In the genomic region with DNA sequence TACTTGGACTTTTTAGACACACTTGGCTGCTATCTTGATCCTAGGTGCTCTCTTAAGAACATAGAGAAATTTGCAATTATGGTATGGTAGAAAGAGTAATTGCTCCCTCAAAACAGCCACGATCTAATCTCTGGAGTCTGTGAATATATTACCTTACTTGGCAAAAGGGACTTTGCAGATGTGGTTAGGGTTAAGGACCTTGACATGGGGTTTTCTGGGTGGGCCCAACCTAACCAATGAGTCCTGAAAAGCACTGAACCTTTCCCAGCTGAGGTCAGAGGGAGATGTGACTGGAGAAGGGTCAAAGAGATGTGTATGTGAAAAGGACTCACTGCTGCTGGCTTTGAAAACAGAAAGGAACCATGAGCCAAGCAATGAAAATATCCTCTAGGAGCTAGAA, we compare ENCODE assay signal across 38 cellular contexts.
"Had no signal": no experiment of that assay in that cellular context is flagged by ENCODE, and none has a peak within 500 bp of the region (broad histone marks: within the 10 kb centered on the region; RNA-seq: fewer than 3 reads in every experiment).

No MANE protein-coding gene starts in this region.

- H3K9ac ChIP-seq: SK-N-SH had no signal

- H3K9me2 ChIP-seq: SK-N-SH had no signal

- FAIRE-seq: bronchial epithelial cell had no signal

- H3K27ac ChIP-seq: SJSA1, VCaP had no signal

- H3K36me3 ChIP-seq: SJSA1 had no signal

- H3K4me2 ChIP-seq: SK-N-SH had no signal

- H3K4me3 Mint-ChIP-seq: activated B cell treated with CpG ODN at 0.5 μM for 24 hours; activated CD4-positive, alpha-beta memory T cell treated with anti-CD3 and anti-CD28 coated beads for 36 hours; activated naive CD4-positive, alpha-beta T cell treated with anti-CD3 and anti-CD28 coated beads, Interleukin-2, amount 10 ng/mL, durations not matched to agents 7 days and 5 days; activated naive CD8-positive, alpha-beta T cell; activated naive CD8-positive, alpha-beta T cell treated with anti-CD3 and anti-CD28 coated beads, Interleukin-2, amount 50 U/mL, for 24 hours; activated T-cell treated with anti-CD3 and anti-CD28 coated beads, Interleukin-2, amount 50 U/mL, for 4 hours; activated T-helper 1 cell treated with anti-CD3 and anti-CD28 coated beads, Interleukin-12 subunit alpha, Interleukin-12 subunit beta, Interleukin-2, Interleukin-4 antibody, amounts not matched to agents 30 ng/mL and 10 ng/mL and 1 ng/mL, durations not matched to agents 14 hours and 24 hours and 36 hours; brain had no signal

- H3K4me1 Mint-ChIP-seq: activated naive CD4-positive, alpha-beta T cell treated with anti-CD3 and anti-CD28 coated beads, Interleukin-2, amount 10 ng/mL, durations not matched to agents 7 days and 5 days; brain had no signal

- DNase-seq: activated B cell treated with CpG ODN at 0.5 μM for 24 hours; activated CD4-positive, alpha-beta memory T cell treated with anti-CD3 and anti-CD28 coated beads for 36 hours; activated CD4-positive, alpha-beta T cell treated with anti-CD3 and anti-CD28 coated beads for 4 hours; activated CD4-positive, alpha-beta T cell treated with anti-CD3 and anti-CD28 coated beads, Interleukin-2, amount 50 U/mL, for 1 hour; activated CD4-positive, CD25-positive, alpha-beta regulatory T cell treated with anti-CD3 and anti-CD28 coated beads, Interleukin-2, amount 50 U/mL, for 72 hours; activated CD8-positive, alpha-beta memory T cell treated with anti-CD3 and anti-CD28 coated beads, Interleukin-2, amount 50 U/mL, for 4 hours; activated effector memory CD4-positive, alpha-beta T cell treated with Interleukin-2 at 50 U/mL for 16 hours; activated naive CD4-positive, alpha-beta T cell treated with anti-CD3 and anti-CD28 coated beads, Interleukin-2, amount 10 ng/mL, durations not matched to agents 7 days and 5 days; activated naive CD8-positive, alpha-beta T cell treated with anti-CD3 and anti-CD28 coated beads, Interleukin-2, amount 50 U/mL, for 24 hours; activated T-cell treated with anti-CD3 and anti-CD28 coated beads for 4 hours; activated T-cell treated with anti-CD3 and anti-CD28 coated beads, Interleukin-2, amount 50 U/mL, for 4 hours; anterior cingulate cortex; caudate nucleus; cerebellar nuclear complex; NCI-H1048; NCI-H1105 treated with DMSO at 0.1 percent for 48 hours; NCI-H1436; NCI-H1694; NCI-H1930; NCI-H2081 treated with DMSO at 0.1 percent for 48 hours; NCI-H226; NCI-H446 treated with DMSO at 0.1 percent for 48 hours; NCI-H524; NCI-H69; NCI-H82; SHP77; SK-N-SH; SW 1271; T-helper 1 cell; T-helper 2 cell; T-helper 9 cell had no signal

- H3K36me3 Mint-ChIP-seq: activated CD4-positive, alpha-beta memory T cell treated with anti-CD3 and anti-CD28 coated beads for 36 hours; activated naive CD4-positive, alpha-beta T cell treated with anti-CD3 and anti-CD28 coated beads, Interleukin-2, amount 10 ng/mL, durations not matched to agents 7 days and 5 days; activated naive CD8-positive, alpha-beta T cell; brain had no signal

- H3K4me3 ChIP-seq: SJSA1 had no signal

- H3K9me3 Mint-ChIP-seq: activated B cell treated with CpG ODN at 0.5 μM for 24 hours; activated CD4-positive, alpha-beta memory T cell treated with anti-CD3 and anti-CD28 coated beads for 36 hours; activated naive CD4-positive, alpha-beta T cell treated with anti-CD3 and anti-CD28 coated beads, Interleukin-2, amount 10 ng/mL, durations not matched to agents 7 days and 5 days; activated naive CD8-positive, alpha-beta T cell treated with anti-CD3 and anti-CD28 coated beads, Interleukin-2, amount 50 U/mL, for 24 hours; activated T-cell treated with anti-CD3 and anti-CD28 coated beads, Interleukin-2, amount 50 U/mL, for 4 hours; activated T-helper 1 cell treated with anti-CD3 and anti-CD28 coated beads, Interleukin-12 subunit alpha, Interleukin-12 subunit beta, Interleukin-2, Interleukin-4 antibody, amounts not matched to agents 30 ng/mL and 10 ng/mL and 1 ng/mL, durations not matched to agents 14 hours and 24 hours and 36 hours; brain had no signal

- H3K9me3 ChIP-seq: SJSA1, SK-N-SH had no signal

- ATAC-seq: activated naive CD8-positive, alpha-beta T cell treated with anti-CD3 and anti-CD28 coated beads, Interleukin-2, amount 50 U/mL, for 24 hours; activated T-cell treated with anti-CD3 and anti-CD28 coated beads, Interleukin-2, amount 50 U/mL, for 4 hours; Panc1 had no signal

- H3K27me3 Mint-ChIP-seq: activated B cell treated with CpG ODN at 0.5 μM for 24 hours; activated CD4-positive, alpha-beta memory T cell treated with anti-CD3 and anti-CD28 coated beads for 36 hours; activated naive CD8-positive, alpha-beta T cell treated with anti-CD3 and anti-CD28 coated beads, Interleukin-2, amount 50 U/mL, for 24 hours had no signal

- H3K27ac Mint-ChIP-seq: activated B cell treated with CpG ODN at 0.5 μM for 24 hours; activated CD4-positive, alpha-beta memory T cell treated with anti-CD3 and anti-CD28 coated beads for 36 hours; activated naive CD4-positive, alpha-beta T cell treated with anti-CD3 and anti-CD28 coated beads, Interleukin-2, amount 10 ng/mL, durations not matched to agents 7 days and 5 days; activated naive CD8-positive, alpha-beta T cell; activated naive CD8-positive, alpha-beta T cell treated with anti-CD3 and anti-CD28 coated beads, Interleukin-2, amount 50 U/mL, for 24 hours; activated T-helper 1 cell treated with anti-CD3 and anti-CD28 coated beads, Interleukin-12 subunit alpha, Interleukin-12 subunit beta, Interleukin-2, Interleukin-4 antibody, amounts not matched to agents 30 ng/mL and 10 ng/mL and 1 ng/mL, durations not matched to agents 14 hours and 24 hours and 36 hours; brain had no signal
